Comparison of ENCODE assay signal across 30 cellular contexts in genomic region chr13:109207618-109208017, GRCh38.
"Had no signal": no experiment of that assay in that cellular context is flagged by ENCODE, and none has a peak within 500 bp of the region (broad histone marks: within the 10 kb centered on the region; RNA-seq: fewer than 3 reads in every experiment).

No MANE protein-coding gene starts in this region.

- H3K4me3 Mint-ChIP-seq: activated CD4-positive, alpha-beta T cell treated with anti-CD3 and anti-CD28 coated beads for 36 hours; activated CD4-positive, alpha-beta T cell treated with anti-CD3 and anti-CD28 coated beads, Interleukin-2, amount 10 ng/mL, durations not matched to agents 7 days and 5 days; activated CD8-positive, alpha-beta T cell treated with anti-CD3 and anti-CD28 coated beads, Interleukin-2, amount 10 ng/mL, durations not matched to agents 7 days and 5 days; activated naive CD4-positive, alpha-beta T cell treated with anti-CD3 and anti-CD28 coated beads, Interleukin-2, amount 50 U/mL, for 24 hours; activated naive CD8-positive, alpha-beta T cell treated with anti-CD3 and anti-CD28 coated beads, Interleukin-2, amount 10 ng/mL, durations not matched to agents 7 days and 5 days; activated T-cell treated with anti-CD3 and anti-CD28 coated beads, Interleukin-2, amount 50 U/mL, for 24 hours had no signal

- DNase-seq: activated CD4-positive, alpha-beta T cell treated with anti-CD3 and anti-CD28 coated beads for 36 hours; activated CD4-positive, alpha-beta T cell treated with anti-CD3 and anti-CD28 coated beads, Interleukin-2, amount 10 ng/mL, durations not matched to agents 7 days and 5 days; activated CD4-positive, alpha-beta T cell treated with anti-CD3 and anti-CD28 coated beads, Interleukin-2, amount 50 U/mL, for 48 hours; activated CD8-positive, alpha-beta T cell treated with anti-CD3 and anti-CD28 coated beads, Interleukin-2, amount 10 ng/mL, durations not matched to agents 7 days and 5 days; activated gamma-delta T cell; activated naive CD4-positive, alpha-beta T cell treated with Interleukin-2 at 50 U/mL for 16 hours; activated naive CD8-positive, alpha-beta T cell treated with anti-CD3 and anti-CD28 coated beads, Interleukin-2, amount 10 ng/mL, durations not matched to agents 7 days and 5 days; activated T-cell treated with anti-CD3 and anti-CD28 coated beads, Interleukin-2, amount 50 U/mL, for 24 hours; amygdala; body of pancreas; Karpas-422; NCI-H1048; NCI-H1105 treated with DMSO at 0.1 percent for 48 hours; NCI-H1436; NCI-H1694 treated with DMSO at 0.1 percent for 48 hours; NCI-H2029; NCI-H345; NCI-H510A; NCI-H526; NCI-H748 treated with DMSO at 0.1 percent for 48 hours; NK-92 treated with Interleukin-12 subunit alpha and Interleukin-12 subunit beta, amount 100 ng/mL, for 24 hours; Right ventricle myocardium superior; SW 1271; T-helper 1 cell; T-helper 2 cell; T-helper 9 cell had no signal

- H3K27ac ChIP-seq: body of pancreas, breast epithelium had no signal

- H3K4me1 Mint-ChIP-seq: activated CD4-positive, alpha-beta T cell treated with anti-CD3 and anti-CD28 coated beads for 36 hours; activated CD4-positive, alpha-beta T cell treated with anti-CD3 and anti-CD28 coated beads, Interleukin-2, amount 10 ng/mL, durations not matched to agents 7 days and 5 days; activated naive CD4-positive, alpha-beta T cell treated with anti-CD3 and anti-CD28 coated beads, Interleukin-2, amount 50 U/mL, for 24 hours; activated naive CD8-positive, alpha-beta T cell treated with anti-CD3 and anti-CD28 coated beads, Interleukin-2, amount 10 ng/mL, durations not matched to agents 7 days and 5 days had no signal

- H3K27ac Mint-ChIP-seq: activated CD4-positive, alpha-beta T cell treated with anti-CD3 and anti-CD28 coated beads for 36 hours; activated CD4-positive, alpha-beta T cell treated with anti-CD3 and anti-CD28 coated beads, Interleukin-2, amount 10 ng/mL, durations not matched to agents 7 days and 5 days; activated CD8-positive, alpha-beta T cell treated with anti-CD3 and anti-CD28 coated beads, Interleukin-2, amount 10 ng/mL, durations not matched to agents 7 days and 5 days; activated naive CD4-positive, alpha-beta T cell treated with anti-CD3 and anti-CD28 coated beads, Interleukin-2, amount 50 U/mL, for 24 hours; activated naive CD8-positive, alpha-beta T cell treated with anti-CD3 and anti-CD28 coated beads, Interleukin-2, amount 10 ng/mL, durations not matched to agents 7 days and 5 days; activated T-cell treated with anti-CD3 and anti-CD28 coated beads, Interleukin-2, amount 50 U/mL, for 24 hours; activated T-helper 2 cell treated with anti-CD3 and anti-CD28 coated beads, Interferon-gamma antibody, Interleukin-2, Interleukin-4, amounts not matched to agents 10 μg/mL and 5 μg/mL and 100 μg/mL, durations not matched to agents 14 hours and 24 hours and 36 hours had no signal

- H3K36me3 Mint-ChIP-seq: activated naive CD4-positive, alpha-beta T cell treated with anti-CD3 and anti-CD28 coated beads, Interleukin-2, amount 50 U/mL, for 24 hours; activated naive CD8-positive, alpha-beta T cell treated with anti-CD3 and anti-CD28 coated beads, Interleukin-2, amount 10 ng/mL, durations not matched to agents 7 days and 5 days had no signal

- H3K27me3 Mint-ChIP-seq: activated CD4-positive, alpha-beta T cell treated with anti-CD3 and anti-CD28 coated beads, Interleukin-2, amount 10 ng/mL, durations not matched to agents 7 days and 5 days; activated naive CD8-positive, alpha-beta T cell treated with anti-CD3 and anti-CD28 coated beads, Interleukin-2, amount 10 ng/mL, durations not matched to agents 7 days and 5 days had no signal

- ATAC-seq: activated CD4-positive, alpha-beta T cell treated with anti-CD3 and anti-CD28 coated beads for 36 hours; activated CD4-positive, CD25-positive, alpha-beta regulatory T cell treated with anti-CD3 and anti-CD28 coated beads, Interleukin-2, amount 50 U/mL, for 24 hours; activated CD8-positive, alpha-beta T cell treated with anti-CD3 and anti-CD28 coated beads, Interleukin-2, amount 10 ng/mL, durations not matched to agents 7 days and 5 days; body of pancreas had no signal

- H3K36me3 ChIP-seq: breast epithelium had no signal

- H3K9me3 Mint-ChIP-seq: activated CD4-positive, alpha-beta T cell treated with anti-CD3 and anti-CD28 coated beads, Interleukin-2, amount 10 ng/mL, durations not matched to agents 7 days and 5 days; activated naive CD4-positive, alpha-beta T cell treated with anti-CD3 and anti-CD28 coated beads, Interleukin-2, amount 50 U/mL, for 24 hours; activated naive CD8-positive, alpha-beta T cell treated with anti-CD3 and anti-CD28 coated beads, Interleukin-2, amount 10 ng/mL, durations not matched to agents 7 days and 5 days; activated T-cell treated with anti-CD3 and anti-CD28 coated beads, Interleukin-2, amount 50 U/mL, for 24 hours; activated T-helper 2 cell treated with anti-CD3 and anti-CD28 coated beads, Interferon-gamma antibody, Interleukin-2, Interleukin-4, amounts not matched to agents 10 μg/mL and 5 μg/mL and 100 μg/mL, durations not matched to agents 14 hours and 24 hours and 36 hours had no signal

- H3K9me3 ChIP-seq: body of pancreas, breast epithelium had no signal

- H3K27me3 ChIP-seq: body of pancreas, breast epithelium had no signal

- H3K4me1 ChIP-seq: body of pancreas, breast epithelium had no signal

- H3K4me3 ChIP-seq: body of pancreas, breast epithelium had no signal
